ENCODE assay signal across 26 cellular contexts in genomic region chr9:123085916-123086315, GRCh38. TPM values are rescaled to one million over a fixed set of nuclear protein-coding genes. Genes with fewer than 3 reads are reported as not detected.
"Had no signal": no experiment of that assay in that cellular context is flagged by ENCODE, and none has a peak within 500 bp of the region (broad histone marks: within the 10 kb centered on the region; RNA-seq: fewer than 3 reads in every experiment).

No MANE protein-coding gene starts in this region.

- ATAC-seq: body of pancreas; foreskin keratinocyte; left lung; naive thymus-derived CD4-positive, alpha-beta T cell; sciatic nerve; upper lobe of right lung had no signal

- H3K27ac ChIP-seq: body of pancreas, foreskin keratinocyte, left lung, thoracic aorta, upper lobe of right lung had no signal

- H3K27me3 Mint-ChIP-seq: activated CD4-positive, alpha-beta memory T cell treated with anti-CD3 and anti-CD28 coated beads for 36 hours; activated naive CD4-positive, alpha-beta T cell treated with anti-CD3 and anti-CD28 coated beads, Interleukin-2, amount 50 U/mL, for 24 hours; dendritic cell treated with granulocyte-macrophage colony-stimulating factor and Interleukin-4, amounts not matched to agents 40 ng/mL and 50 ng/mL, for 4 days; naive thymus-derived CD4-positive, alpha-beta T cell had no signal

- DNase-seq: activated CD4-positive, alpha-beta memory T cell treated with anti-CD3 and anti-CD28 coated beads for 36 hours; activated CD4-positive, alpha-beta T cell treated with anti-CD3 and anti-CD28 coated beads for 48 hours; activated effector memory CD4-positive, alpha-beta T cell treated with anti-CD3 and anti-CD28 coated beads, Interleukin-2, amount 50 U/mL, for 16 hours; activated T-cell treated with anti-CD3 and anti-CD28 coated beads, Interleukin-2, amount 50 U/mL, for 48 hours; anterior cingulate cortex; body of pancreas; effector CD4-positive, alpha-beta T cell; erythroblast; foreskin keratinocyte; kidney glomerular epithelial cell; left lung; naive thymus-derived CD4-positive, alpha-beta T cell; occipital lobe; posterior cingulate gyrus; small intestine; stimulated activated CD8-positive, alpha-beta memory T cell treated with anti-CD3 and anti-CD28 coated beads, Interleukin-4, amount 100 ng/mL, for 48 hours; stimulated activated naive CD4-positive, alpha-beta T cell; T1000; upper lobe of right lung had no signal

- H3K27ac Mint-ChIP-seq: activated CD4-positive, alpha-beta memory T cell treated with anti-CD3 and anti-CD28 coated beads for 36 hours; activated naive CD4-positive, alpha-beta T cell treated with anti-CD3 and anti-CD28 coated beads, Interleukin-2, amount 50 U/mL, for 24 hours; dendritic cell treated with granulocyte-macrophage colony-stimulating factor and Interleukin-4, amounts not matched to agents 40 ng/mL and 50 ng/mL, for 4 days; naive thymus-derived CD4-positive, alpha-beta T cell had no signal

- H3K27me3 ChIP-seq: body of pancreas, foreskin keratinocyte, left lung, upper lobe of right lung had no signal

- H3K4me1 ChIP-seq: body of pancreas, left lung, upper lobe of right lung had no signal

- H3K9me3 ChIP-seq: body of pancreas, left lung, thoracic aorta, upper lobe of right lung had no signal

- FAIRE-seq: endometrium, small intestine had no signal

- H3K4me1 Mint-ChIP-seq: activated naive CD4-positive, alpha-beta T cell treated with anti-CD3 and anti-CD28 coated beads, Interleukin-2, amount 50 U/mL, for 24 hours had no signal

- H3K4me3 Mint-ChIP-seq: activated CD4-positive, alpha-beta memory T cell treated with anti-CD3 and anti-CD28 coated beads for 36 hours; activated naive CD4-positive, alpha-beta T cell treated with anti-CD3 and anti-CD28 coated beads, Interleukin-2, amount 50 U/mL, for 24 hours; dendritic cell treated with granulocyte-macrophage colony-stimulating factor and Interleukin-4, amounts not matched to agents 40 ng/mL and 50 ng/mL, for 4 days; naive thymus-derived CD4-positive, alpha-beta T cell; neural crest cell had no signal

- H3K9me3 Mint-ChIP-seq: activated CD4-positive, alpha-beta memory T cell treated with anti-CD3 and anti-CD28 coated beads for 36 hours; activated naive CD4-positive, alpha-beta T cell treated with anti-CD3 and anti-CD28 coated beads, Interleukin-2, amount 50 U/mL, for 24 hours; dendritic cell treated with granulocyte-macrophage colony-stimulating factor and Interleukin-4, amounts not matched to agents 40 ng/mL and 50 ng/mL, for 4 days; naive thymus-derived CD4-positive, alpha-beta T cell; neural crest cell had no signal

- H3K4me3 ChIP-seq: body of pancreas, left lung, lung, thoracic aorta, upper lobe of right lung had no signal

RNA-seq across cellular contexts. Expression of gene GPR21, which starts 52.4 kb away (rescaled TPM):
- total RNA-seq: body of pancreas had no signal
- polyA plus RNA-seq: foreskin keratinocyte; naive thymus-derived CD4-positive, alpha-beta T cell had no signal
